Comparison of ENCODE assay signal across 27 cellular contexts in the genomic region with DNA sequence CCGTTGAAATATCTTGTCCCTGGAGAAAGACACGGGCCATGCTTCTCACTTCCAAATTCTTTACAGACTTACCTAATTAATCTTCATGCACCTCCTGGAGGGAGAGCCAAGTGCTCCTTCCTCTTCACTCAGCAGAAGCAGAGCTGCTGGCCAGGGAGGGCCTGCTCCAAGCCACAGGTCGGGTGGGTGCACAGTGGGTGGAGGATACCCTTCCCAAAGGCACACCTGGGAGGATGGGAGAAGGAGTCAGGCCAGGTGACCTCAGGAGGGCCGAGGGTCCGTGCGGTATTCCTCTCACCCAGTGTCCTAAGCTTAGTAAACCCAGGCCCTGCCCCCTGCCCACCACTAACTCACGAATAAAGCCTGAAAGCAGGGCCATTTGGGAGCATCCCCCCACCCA.
"Had no signal": no experiment of that assay in that cellular context is flagged by ENCODE, and none has a peak within 500 bp of the region (broad histone marks: within the 10 kb centered on the region; RNA-seq: fewer than 3 reads in every experiment).

No MANE protein-coding gene starts in this region.

- H3K36me3 Mint-ChIP-seq: activated naive CD4-positive, alpha-beta T cell treated with anti-CD3 and anti-CD28 coated beads, Interleukin-2, amount 10 ng/mL, durations not matched to agents 7 days and 5 days; activated naive CD8-positive, alpha-beta T cell; T-cell had no signal

- H3K4me3 Mint-ChIP-seq: activated CD4-positive, alpha-beta T cell treated with anti-CD3 and anti-CD28 coated beads for 36 hours; activated CD4-positive, alpha-beta T cell treated with anti-CD3 and anti-CD28 coated beads, Interleukin-2, amount 10 ng/mL, durations not matched to agents 7 days and 5 days; activated CD8-positive, alpha-beta T cell treated with anti-CD3 and anti-CD28 coated beads, Interleukin-2, amount 10 ng/mL, durations not matched to agents 7 days and 5 days; activated naive CD4-positive, alpha-beta T cell treated with anti-CD3 and anti-CD28 coated beads, Interleukin-2, amount 10 ng/mL, durations not matched to agents 7 days and 5 days; activated naive CD8-positive, alpha-beta T cell; activated naive CD8-positive, alpha-beta T cell treated with anti-CD3 and anti-CD28 coated beads, Interleukin-2, amount 50 U/mL, for 24 hours; activated T-cell treated with anti-CD3 and anti-CD28 coated beads, Interleukin-2, amount 50 U/mL, for 24 hours; activated T-helper 1 cell treated with anti-CD3 and anti-CD28 coated beads, Interleukin-12 subunit alpha, Interleukin-12 subunit beta, Interleukin-2, Interleukin-4 antibody, amounts not matched to agents 30 ng/mL and 10 ng/mL and 1 ng/mL, durations not matched to agents 14 hours and 24 hours and 36 hours; T-cell had no signal

- H3K4me1 Mint-ChIP-seq: activated CD4-positive, alpha-beta T cell treated with anti-CD3 and anti-CD28 coated beads for 36 hours; activated naive CD4-positive, alpha-beta T cell treated with anti-CD3 and anti-CD28 coated beads, Interleukin-2, amount 10 ng/mL, durations not matched to agents 7 days and 5 days; activated naive CD8-positive, alpha-beta T cell treated with anti-CD3 and anti-CD28 coated beads, Interleukin-2, amount 50 U/mL, for 24 hours; T-cell had no signal

- H3K9me3 Mint-ChIP-seq: activated CD4-positive, alpha-beta T cell treated with anti-CD3 and anti-CD28 coated beads, Interleukin-2, amount 10 ng/mL, durations not matched to agents 7 days and 5 days; activated naive CD4-positive, alpha-beta T cell treated with anti-CD3 and anti-CD28 coated beads, Interleukin-2, amount 10 ng/mL, durations not matched to agents 7 days and 5 days; activated naive CD8-positive, alpha-beta T cell treated with anti-CD3 and anti-CD28 coated beads, Interleukin-2, amount 50 U/mL, for 24 hours; activated T-cell treated with anti-CD3 and anti-CD28 coated beads, Interleukin-2, amount 50 U/mL, for 24 hours; activated T-helper 1 cell treated with anti-CD3 and anti-CD28 coated beads, Interleukin-12 subunit alpha, Interleukin-12 subunit beta, Interleukin-2, Interleukin-4 antibody, amounts not matched to agents 30 ng/mL and 10 ng/mL and 1 ng/mL, durations not matched to agents 14 hours and 24 hours and 36 hours; T-cell had no signal

- H3K27ac Mint-ChIP-seq: activated CD4-positive, alpha-beta T cell treated with anti-CD3 and anti-CD28 coated beads for 36 hours; activated CD4-positive, alpha-beta T cell treated with anti-CD3 and anti-CD28 coated beads, Interleukin-2, amount 10 ng/mL, durations not matched to agents 7 days and 5 days; activated CD8-positive, alpha-beta T cell treated with anti-CD3 and anti-CD28 coated beads, Interleukin-2, amount 10 ng/mL, durations not matched to agents 7 days and 5 days; activated naive CD4-positive, alpha-beta T cell treated with anti-CD3 and anti-CD28 coated beads, Interleukin-2, amount 10 ng/mL, durations not matched to agents 7 days and 5 days; activated naive CD8-positive, alpha-beta T cell; activated naive CD8-positive, alpha-beta T cell treated with anti-CD3 and anti-CD28 coated beads, Interleukin-2, amount 50 U/mL, for 24 hours; activated T-cell treated with anti-CD3 and anti-CD28 coated beads, Interleukin-2, amount 50 U/mL, for 24 hours; activated T-helper 1 cell treated with anti-CD3 and anti-CD28 coated beads, Interleukin-12 subunit alpha, Interleukin-12 subunit beta, Interleukin-2, Interleukin-4 antibody, amounts not matched to agents 30 ng/mL and 10 ng/mL and 1 ng/mL, durations not matched to agents 14 hours and 24 hours and 36 hours; T-cell had no signal

- ATAC-seq: activated CD4-positive, alpha-beta T cell treated with anti-CD3 and anti-CD28 coated beads for 36 hours; activated CD8-positive, alpha-beta T cell treated with anti-CD3 and anti-CD28 coated beads, Interleukin-2, amount 10 ng/mL, durations not matched to agents 7 days and 5 days; activated naive CD8-positive, alpha-beta T cell treated with anti-CD3 and anti-CD28 coated beads, Interleukin-2, amount 50 U/mL, for 24 hours; Right ventricle myocardium inferior; SK-N-SH treated with all-trans-retinoic acid at 6 μM for 48 hours; T-cell had no signal

- DNase-seq: activated CD4-positive, alpha-beta T cell treated with anti-CD3 and anti-CD28 coated beads for 36 hours; activated CD4-positive, alpha-beta T cell treated with anti-CD3 and anti-CD28 coated beads, Interleukin-2, amount 10 ng/mL, durations not matched to agents 7 days and 5 days; activated CD4-positive, alpha-beta T cell treated with anti-CD3 and anti-CD28 coated beads, Interleukin-2, amount 50 U/mL, for 48 hours; activated CD8-positive, alpha-beta T cell treated with anti-CD3 and anti-CD28 coated beads, Interleukin-2, amount 10 ng/mL, durations not matched to agents 7 days and 5 days; activated gamma-delta T cell treated with Interleukin-2 at 50 U/mL for 16 hours; activated naive CD4-positive, alpha-beta T cell treated with anti-CD3 and anti-CD28 coated beads, Interleukin-2, amount 10 ng/mL, durations not matched to agents 7 days and 5 days; activated naive CD8-positive, alpha-beta T cell treated with anti-CD3 and anti-CD28 coated beads, Interleukin-2, amount 50 U/mL, for 24 hours; activated T-cell treated with anti-CD3 and anti-CD28 coated beads, Interleukin-2, amount 50 U/mL, for 24 hours; amniotic stem cell; Karpas-422; NCI-H1105; NCI-H1417 treated with DMSO at 0.1 percent for 48 hours; NCI-H1694; NCI-H2029; NCI-H345; NCI-H524 treated with DMSO at 0.1 percent for 48 hours; PC-9; SIG-M5; T-cell; T-helper 2 cell; T-helper 9 cell had no signal

- H3K4me3 ChIP-seq: PC-9 had no signal

- H3K27ac ChIP-seq: PC-9, RWPE1, VCaP had no signal

- H3K27me3 Mint-ChIP-seq: activated naive CD8-positive, alpha-beta T cell had no signal
